Comparison of ENCODE assay signal across 8 cellular contexts in the genomic region with DNA sequence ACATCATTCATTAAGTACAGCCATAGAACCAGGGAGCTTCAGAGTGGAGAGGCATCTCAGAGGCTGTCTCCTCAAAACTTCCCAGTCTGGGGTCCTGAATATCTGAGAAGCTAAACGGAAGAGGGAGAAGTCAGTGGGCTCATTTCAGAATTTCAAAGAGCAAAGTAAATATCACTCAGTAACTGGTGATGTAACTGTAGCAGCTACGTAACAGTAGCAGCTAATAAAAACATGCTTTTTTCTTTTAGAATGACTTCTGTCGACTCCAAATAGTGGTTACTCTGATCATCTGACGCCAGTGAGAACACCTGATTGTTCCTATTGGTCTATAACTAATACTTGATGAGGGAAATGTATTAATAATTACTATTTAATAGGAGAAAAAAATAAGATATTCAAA.
"Had no signal": no experiment of that assay in that cellular context is flagged by ENCODE, and none has a peak within 500 bp of the region (broad histone marks: within the 10 kb centered on the region; RNA-seq: fewer than 3 reads in every experiment).

No MANE protein-coding gene starts in this region.

- H3K4me3 ChIP-seq: GM23338, K562 had no signal

- H3K4me2 ChIP-seq: GM23338 had no signal

- H2AFZ ChIP-seq: GM23338 had no signal

- ATAC-seq: GM23338, K562 had no signal

- FAIRE-seq: H1, H54, HTR-8/SVneo, K562 had no signal

- H3K4me3 Mint-ChIP-seq: GM23338, H9 had no signal

- H3K27ac Mint-ChIP-seq: GM23338, H9 had no signal

- H3K9me3 Mint-ChIP-seq: H9 had no signal

- H3K4me1 Mint-ChIP-seq: GM23338, H9 had no signal

- DNase-seq: H9, HCEC 1CT, KG1 had no signal
